In the genomic region with DNA sequence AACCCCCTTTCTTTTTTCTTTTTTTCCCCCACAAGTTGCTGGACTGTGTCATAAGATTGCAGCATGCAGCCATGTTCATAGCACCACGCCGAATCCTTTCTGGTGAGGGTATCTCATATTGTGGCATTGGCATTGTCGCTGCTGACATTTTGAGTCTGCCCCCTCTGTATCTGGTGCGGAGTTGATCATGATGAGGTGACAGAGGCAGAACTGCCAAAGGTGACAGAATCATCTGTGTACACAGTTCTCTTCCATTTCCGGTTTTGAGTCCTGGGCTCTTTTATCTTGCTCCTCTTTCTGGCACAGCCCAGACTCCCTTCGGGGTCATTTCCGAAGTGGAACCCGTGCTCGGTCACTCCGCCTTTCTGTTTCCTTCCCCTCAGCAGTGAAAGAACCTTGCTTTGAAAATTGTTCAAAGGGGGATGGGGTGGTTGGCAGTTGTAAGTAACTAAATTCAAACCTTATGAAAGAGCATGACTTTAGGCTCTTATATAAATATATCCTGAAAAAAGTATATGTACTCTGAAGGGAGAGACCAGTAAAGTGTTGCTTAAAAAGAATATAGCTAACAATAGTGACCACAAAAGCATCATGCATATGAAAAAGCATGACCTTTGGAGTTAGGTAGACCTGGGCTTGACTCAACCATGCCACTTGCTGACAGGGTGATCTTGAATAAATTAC, we compare ENCODE assay signal across 8 cellular contexts. TPM values are rescaled to one million over a fixed set of nuclear protein-coding genes. Genes with fewer than 3 reads are reported as not detected.
A peak's percentile ranks its signal among the peaks of the same experiment; 100 is the strongest.
DNase-seq lines count a peak whose midpoint lies in the region; ATAC-seq and TF ChIP-seq lines count a peak whose summit lies in the region.

No MANE protein-coding gene starts in this region.

- no peaks in the 10 kb centered on the region for H3K27me3 ChIP-seq in breast epithelium

- H3K9me3 Mint-ChIP-seq in stimulated activated naive CD8-positive, alpha-beta T cell treated with anti-CD3 and anti-CD28 coated beads, Interleukin-15, amount 100 ng/mL, for 72 hours, result no peaks in the 10 kb centered on the region

- no TSS peak for BruUV-seq in OCI-LY7 (replicated peaks; lab: Mats Ljungman, UMichigan)

- peaks cover 34% of the 10 kb centered on the region for H3K4me1 Mint-ChIP-seq in stimulated activated naive CD8-positive, alpha-beta T cell treated with anti-CD3 and anti-CD28 coated beads, Interleukin-15, amount 100 ng/mL, for 72 hours

- H3K4me2 ChIP-seq in OCI-LY7 (ENCODE audit: low read length), result peak overlapping the region; percentile 31

- no peaks in the 10 kb centered on the region for H3K27me3 Mint-ChIP-seq in stimulated activated naive CD8-positive, alpha-beta T cell treated with anti-CD3 and anti-CD28 coated beads, Interleukin-15, amount 100 ng/mL, for 72 hours

- peak; percentile 49 for TF ChIP-seq POLR2A in erythroblast (IDR thresholded peaks at IDR 0.05; ENCODE audit: low read length)
- no peak for TF ChIP-seq POLR2A in breast epithelium (IDR thresholded peaks at IDR 0.05)

- CTCF ChIA-PET in OCI-LY7 (lab: Charles Lee; ENCODE audit: unreplicated experiment), result interaction anchor here (0.5 kb wide), 1 partner anchor 13 kb away, joined by 3 read pairs; no protein-coding TSS in a partner anchor

- no peaks in the 10 kb centered on the region for H3K9me2 ChIP-seq in OCI-LY7 (ENCODE audit: insufficient read depth, low read length)

- intact Hi-C loops in OCI-LY7 (cut with micrococcal nuclease; ENCODE audit: unreplicated experiment), result no loop called here
- intact Hi-C loops in breast epithelium (cut with DNase I; ENCODE audit: low total_unique reads), result no loop called here

- peak overlapping the region; percentile 69 to 77 for H3K4me3 Mint-ChIP-seq in stimulated activated naive CD8-positive, alpha-beta T cell treated with anti-CD3 and anti-CD28 coated beads, Interleukin-15, amount 100 ng/mL, for 72 hours

- no peaks in the 10 kb centered on the region for H4K20me1 ChIP-seq in OCI-LY7 (ENCODE audit: insufficient read depth, low read length)

- no peak overlapping the region for H3K4me3 ChIP-seq in OCI-LY7 (ENCODE audit: low read depth, low read length, poor library complexity, severe bottlenecking)
- H3K4me3 ChIP-seq in breast epithelium, result no peak overlapping the region

- POLR2A ChIA-PET in OCI-LY7 (lab: Charles Lee), result interaction anchor here (0.6 to 2.3 kb wide), 8 partner anchors 9 to 69 kb away, joined by 3 to 8 read pairs (median 4); no protein-coding TSS in a partner anchor

- no peaks in the 10 kb centered on the region for H3K36me3 ChIP-seq in OCI-LY7 (ENCODE audit: insufficient read depth, low read length)
- H3K36me3 ChIP-seq in breast epithelium, result no peaks in the 10 kb centered on the region

- H2AFZ ChIP-seq in OCI-LY7 (ENCODE audit: low read length), result peak overlapping the region; percentile 90

- H3K27ac ChIP-seq in OCI-LY7 (ENCODE audit: low read depth, low read length, poor library complexity, severe bottlenecking) (no peak overlapping the region), breast epithelium (no peak overlapping the region)

- peak overlapping the region; percentile 91 to 97 for H3K27ac Mint-ChIP-seq in stimulated activated naive CD8-positive, alpha-beta T cell treated with anti-CD3 and anti-CD28 coated beads, Interleukin-15, amount 100 ng/mL, for 72 hours

- H3K79me2 ChIP-seq in OCI-LY7 (ENCODE audit: insufficient read depth, low read depth, low read length), result no peaks in the 10 kb centered on the region

- DNase-seq in GF-D8 (lab: John Stamatoyannopoulos, UW), result peak; percentile 59
- peak; percentile 40 for DNase-seq in OCI-LY7 (ENCODE audit: low spot score)
- peak; percentile 85 for DNase-seq in erythroblast (lab: John Stamatoyannopoulos, UW)
- DNase-seq in stimulated activated naive CD8-positive, alpha-beta T cell treated with anti-CD3 and anti-CD28 coated beads, Interleukin-15, amount 100 ng/mL, for 72 hours, result peak; percentile 39 to 65
- no peak for DNase-seq in NCI-H1436 treated with DMSO at 0.1 percent for 48 hours (lab: John Stamatoyannopoulos, UW)
- no peak for DNase-seq in breast epithelium (ENCODE audit: low spot score in 2 of 2)

- no peak; the same call in 1 of the 2 replicates for TF ChIP-seq CTCF in OCI-LY7 (conservative IDR thresholded peaks at IDR 0.05; ENCODE audit: low read length)
- TF ChIP-seq CTCF in breast epithelium (IDR thresholded peaks at IDR 0.05), result no peak

- H3K4me1 ChIP-seq in OCI-LY7 (ENCODE audit: insufficient read depth, low read length, poor library complexity, severe bottlenecking) (peaks cover 13% of the 10 kb centered on the region), breast epithelium (no peaks in the 10 kb centered on the region)

- ATAC-seq in GM21717 (IDR thresholded peaks at IDR 0.05; ENCODE audit: unreplicated experiment) (peak; percentile 95), GM18511 (IDR thresholded peaks at IDR 0.05; ENCODE audit: unreplicated experiment) (no peak)
- ATAC-seq in stimulated activated naive CD8-positive, alpha-beta T cell treated with anti-CD3 and anti-CD28 coated beads, Interleukin-15, amount 100 ng/mL, for 72 hours, result peak; percentile 98

- H3K9me3 ChIP-seq in OCI-LY7 (ENCODE audit: low read length), result no peaks in the 10 kb centered on the region
- no peaks in the 10 kb centered on the region for H3K9me3 ChIP-seq in breast epithelium

RNA-seq across cellular contexts. Expression of gene BMP2K, which starts 55.0 kb away (rescaled TPM):
- total RNA-seq in OCI-LY7 (2014; rRNA removed; shearing (Covaris generic)), result 26.1 and 43.4 TPM in 2 replicates
- total RNA-seq in OCI-LY7 (2022) (61.1 and 66.1 TPM in 2 replicates), breast epithelium (100 to 1,000 TPM in 1 of 3 donors, 10 to 100 TPM in 2; 42.3 to 134 (median 42.4) TPM)

Comparison
In these comparisons a context has a peak if more than half of its experiments do, and no peak if none do; other contexts are left out.
1. DNase-seq: peak in GF-D8 (single experiment), OCI-LY7 (single experiment), erythroblast (2 of 2) and stimulated activated naive CD8-positive, alpha-beta T cell treated with anti-CD3 and anti-CD28 coated beads, Interleukin-15, amount 100 ng/mL, for 72 hours (2 of 2); none in NCI-H1436 treated with DMSO at 0.1 percent for 48 hours (single experiment) and breast epithelium (0 of 2).